ENCODE assay signal across 1 cellular context in genomic region chr4:17544205-17544604, GRCh38.
TF ChIP-seq lines count a peak whose summit lies in the region.

No MANE protein-coding gene starts in this region.

TF ChIP-seq in HepG2, 621 proteins besides CTCF, POLR2A, EP300 and RAD21 (continued from another document and continues in another):
- TF ChIP-seq ZGPAT (CRISPR knock-in tag; IDR thresholded peaks at IDR 0.05) (peak; percentile 84), ZBTB39 (CRISPR knock-in tag; IDR thresholded peaks at IDR 0.05) (no peak), KDM2A (CRISPR knock-in tag; IDR thresholded peaks at IDR 0.05; ENCODE audit: borderline replicate concordance, low read depth) (no peak; the same call in 1 of the 2 replicates), ZBTB44 (CRISPR knock-in tag; IDR thresholded peaks at IDR 0.05) (no peak), ARNT (IDR thresholded peaks at IDR 0.05) (no peak), BCLAF1 (IDR thresholded peaks at IDR 0.05) (no peak), AKNA (CRISPR knock-in tag; IDR thresholded peaks at IDR 0.05; ENCODE audit: borderline replicate concordance) (no peak), KLF15 (CRISPR knock-in tag; IDR thresholded peaks at IDR 0.05; ENCODE audit: borderline replicate concordance) (no peak), SIN3B (IDR thresholded peaks at IDR 0.05; ENCODE audit: low read length) (no peak), GATAD2A (CRISPR knock-in tag; IDR thresholded peaks at IDR 0.05) (peak; percentile 78), TP53 (CRISPR knock-in tag; conservative IDR thresholded peaks at IDR 0.05) (no peak), PLRG1 (conservative IDR thresholded peaks at IDR 0.05) (no peak), FOXP1 (IDR thresholded peaks at IDR 0.05) (peak; percentile 83), FOXP1 (CRISPR knock-in tag; IDR thresholded peaks at IDR 0.05) (peak; percentile 97), ATF1 (CRISPR knock-in tag; IDR thresholded peaks at IDR 0.05) (peak; percentile 47; the same call in 1 of the 2 replicates), ZFP36L2 (CRISPR knock-in tag; IDR thresholded peaks at IDR 0.05) (no peak), SATB2 (CRISPR knock-in tag; IDR thresholded peaks at IDR 0.05) (no peak), SRSF9 (IDR thresholded peaks at IDR 0.05; ENCODE audit: borderline replicate concordance, insufficient read depth, low read depth, low read length, poor library complexity, severe bottlenecking) (no peak), TCF12 (IDR thresholded peaks at IDR 0.05) (no peak), TCF12 (CRISPR knock-in tag; IDR thresholded peaks at IDR 0.05) (no peak), ZNF614 (CRISPR knock-in tag; IDR thresholded peaks at IDR 0.05; ENCODE audit: borderline replicate concordance) (peak; percentile 68), CHCHD3 (CRISPR knock-in tag; IDR thresholded peaks at IDR 0.05) (no peak), YY1 (IDR thresholded peaks at IDR 0.05; ENCODE audit: insufficient read depth, insufficient replicate concordance, low read depth, low read length) (no peak), GMEB1 (CRISPR knock-in tag; IDR thresholded peaks at IDR 0.05; ENCODE audit: borderline replicate concordance) (no peak), THYN1 (CRISPR knock-in tag; IDR thresholded peaks at IDR 0.05; ENCODE audit: borderline replicate concordance, low read depth) (no peak), ZBTB7B (CRISPR knock-in tag; IDR thresholded peaks at IDR 0.05) (no peak), CERS6 (CRISPR knock-in tag; IDR thresholded peaks at IDR 0.05) (no peak), IRF1 (CRISPR knock-in tag; IDR thresholded peaks at IDR 0.05; ENCODE audit: low read depth) (no peak), MED8 (CRISPR knock-in tag; IDR thresholded peaks at IDR 0.05; ENCODE audit: insufficient replicate concordance) (no peak), POGZ (CRISPR knock-in tag; IDR thresholded peaks at IDR 0.05) (no peak), IRF2 (CRISPR knock-in tag; IDR thresholded peaks at IDR 0.05) (peak; percentile 76; the same call in 1 of the 2 replicates), SRY (CRISPR knock-in tag; IDR thresholded peaks at IDR 0.05) (no peak), RXRB (CRISPR knock-in tag; IDR thresholded peaks at IDR 0.05; ENCODE audit: borderline replicate concordance) (0 out of 2 replicates have a peak, but pooled peaks have one; percentile 81), ZMAT5 (CRISPR knock-in tag; IDR thresholded peaks at IDR 0.05; ENCODE audit: borderline replicate concordance, low read depth) (no peak), ZNF557 (CRISPR knock-in tag; IDR thresholded peaks at IDR 0.05) (no peak), MAFK (conservative IDR thresholded peaks at IDR 0.05 in 1 of 2, IDR thresholded peaks at IDR 0.05 in 1 of 2; ENCODE audit: low read length in 2 of 2) (no peak; a peak in 1 of 4 replicates), HDAC2 (CRISPR knock-in tag; IDR thresholded peaks at IDR 0.05) (peak; percentile 83; the same call in 1 of the 2 replicates), ZNF224 (CRISPR knock-in tag; IDR thresholded peaks at IDR 0.05) (no peak), ZNF678 (CRISPR knock-in tag; IDR thresholded peaks at IDR 0.05) (no peak)
